Comparison of ENCODE assay signal across 1 cellular context in genomic region chr2:11079131-11079824, GRCh38.
TF ChIP-seq lines count a peak whose summit lies in the region.

No MANE protein-coding gene starts in this region.

TF ChIP-seq in WTC11, 78 proteins besides CTCF, POLR2A, EP300 and RAD21 (continued from another document):
- TF ChIP-seq ATF2 (CRISPR knock-in tag; IDR thresholded peaks at IDR 0.05; ENCODE audit: borderline replicate concordance, low read depth) (no peak), MXD4 (CRISPR knock-in tag; IDR thresholded peaks at IDR 0.05; ENCODE audit: borderline replicate concordance) (no peak), ZNF281 (CRISPR knock-in tag; IDR thresholded peaks at IDR 0.05) (no peak), ZMAT4 (CRISPR knock-in tag; IDR thresholded peaks at IDR 0.05) (no peak), SMAD3 (CRISPR knock-in tag; IDR thresholded peaks at IDR 0.05; ENCODE audit: borderline replicate concordance) (no peak), SOX15 (CRISPR knock-in tag; IDR thresholded peaks at IDR 0.05) (no peak)
